19 cellular contexts compared by ENCODE assay signal in genomic region chr11:112597290-112597689, GRCh38.
"Had no signal": no experiment of that assay in that cellular context is flagged by ENCODE, and none has a peak within 500 bp of the region (broad histone marks: within the 10 kb centered on the region; RNA-seq: fewer than 3 reads in every experiment).

No MANE protein-coding gene starts in this region.

- H3K27me3 ChIP-seq: SJSA1 had no signal

- H3K36me3 ChIP-seq: SJSA1 had no signal

- H3K4me1 ChIP-seq: SJSA1 had no signal

- DNase-seq: Kasumi-1, MM.1S, NCI-H1092 treated with DMSO at 0.1 percent for 48 hours, NCI-H1436, NCI-H187, NCI-H2029, NCI-H2081 treated with DMSO at 0.1 percent for 48 hours, NCI-H2171, NCI-H226, NCI-H446, NCI-H510A, NCI-H524 treated with DMSO at 0.1 percent for 48 hours, NCI-H748 treated with DMSO at 0.1 percent for 48 hours, PC-3, SIG-M5 had no signal

- H3K4me3 ChIP-seq: SJSA1, SK-N-MC had no signal

- H3K9me3 ChIP-seq: SJSA1 had no signal

- H3K27ac ChIP-seq: KMS-11, RWPE1, SJSA1, SK-N-MC had no signal

- H3K4me2 ChIP-seq: KMS-11 had no signal

- H3K9ac ChIP-seq: KMS-11 had no signal
